ENCODE assay signal across 1 cellular context in the genomic region with DNA sequence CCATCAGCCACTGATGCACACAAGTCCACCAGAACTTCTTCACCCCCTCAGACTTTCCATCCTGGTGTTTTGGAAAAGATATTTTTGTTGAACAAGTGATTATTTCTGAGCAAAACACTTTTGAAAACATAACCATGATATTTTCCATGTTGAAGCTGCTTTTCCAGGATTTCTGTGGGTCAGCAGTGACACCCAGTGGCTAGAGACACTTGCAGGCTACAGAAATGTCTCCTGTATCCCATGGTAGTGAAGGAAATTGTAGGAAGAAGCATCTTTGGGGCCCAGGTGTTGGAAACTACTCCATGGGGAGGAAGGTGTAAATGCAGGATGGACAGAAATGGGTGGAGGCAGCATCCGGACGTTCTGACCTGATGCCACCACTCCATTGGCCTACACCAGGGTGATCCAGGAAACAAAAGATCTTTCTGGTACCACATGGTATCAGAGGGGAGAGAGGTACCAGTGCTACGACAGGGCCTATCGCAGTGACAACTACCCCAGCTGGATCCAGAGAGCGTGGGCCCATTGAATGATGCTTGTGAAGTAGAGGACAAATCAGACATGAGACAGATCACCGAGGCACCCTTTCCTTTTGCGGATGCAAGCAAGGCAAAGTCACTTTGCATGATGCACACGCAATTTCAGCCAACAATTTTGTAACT.
TF ChIP-seq lines count a peak whose summit lies in the region.

No MANE protein-coding gene starts in this region.

TF ChIP-seq in GM23338, 12 proteins besides CTCF, POLR2A, EP300 and RAD21 (continued from another document):
- TF ChIP-seq, protein P1, sequence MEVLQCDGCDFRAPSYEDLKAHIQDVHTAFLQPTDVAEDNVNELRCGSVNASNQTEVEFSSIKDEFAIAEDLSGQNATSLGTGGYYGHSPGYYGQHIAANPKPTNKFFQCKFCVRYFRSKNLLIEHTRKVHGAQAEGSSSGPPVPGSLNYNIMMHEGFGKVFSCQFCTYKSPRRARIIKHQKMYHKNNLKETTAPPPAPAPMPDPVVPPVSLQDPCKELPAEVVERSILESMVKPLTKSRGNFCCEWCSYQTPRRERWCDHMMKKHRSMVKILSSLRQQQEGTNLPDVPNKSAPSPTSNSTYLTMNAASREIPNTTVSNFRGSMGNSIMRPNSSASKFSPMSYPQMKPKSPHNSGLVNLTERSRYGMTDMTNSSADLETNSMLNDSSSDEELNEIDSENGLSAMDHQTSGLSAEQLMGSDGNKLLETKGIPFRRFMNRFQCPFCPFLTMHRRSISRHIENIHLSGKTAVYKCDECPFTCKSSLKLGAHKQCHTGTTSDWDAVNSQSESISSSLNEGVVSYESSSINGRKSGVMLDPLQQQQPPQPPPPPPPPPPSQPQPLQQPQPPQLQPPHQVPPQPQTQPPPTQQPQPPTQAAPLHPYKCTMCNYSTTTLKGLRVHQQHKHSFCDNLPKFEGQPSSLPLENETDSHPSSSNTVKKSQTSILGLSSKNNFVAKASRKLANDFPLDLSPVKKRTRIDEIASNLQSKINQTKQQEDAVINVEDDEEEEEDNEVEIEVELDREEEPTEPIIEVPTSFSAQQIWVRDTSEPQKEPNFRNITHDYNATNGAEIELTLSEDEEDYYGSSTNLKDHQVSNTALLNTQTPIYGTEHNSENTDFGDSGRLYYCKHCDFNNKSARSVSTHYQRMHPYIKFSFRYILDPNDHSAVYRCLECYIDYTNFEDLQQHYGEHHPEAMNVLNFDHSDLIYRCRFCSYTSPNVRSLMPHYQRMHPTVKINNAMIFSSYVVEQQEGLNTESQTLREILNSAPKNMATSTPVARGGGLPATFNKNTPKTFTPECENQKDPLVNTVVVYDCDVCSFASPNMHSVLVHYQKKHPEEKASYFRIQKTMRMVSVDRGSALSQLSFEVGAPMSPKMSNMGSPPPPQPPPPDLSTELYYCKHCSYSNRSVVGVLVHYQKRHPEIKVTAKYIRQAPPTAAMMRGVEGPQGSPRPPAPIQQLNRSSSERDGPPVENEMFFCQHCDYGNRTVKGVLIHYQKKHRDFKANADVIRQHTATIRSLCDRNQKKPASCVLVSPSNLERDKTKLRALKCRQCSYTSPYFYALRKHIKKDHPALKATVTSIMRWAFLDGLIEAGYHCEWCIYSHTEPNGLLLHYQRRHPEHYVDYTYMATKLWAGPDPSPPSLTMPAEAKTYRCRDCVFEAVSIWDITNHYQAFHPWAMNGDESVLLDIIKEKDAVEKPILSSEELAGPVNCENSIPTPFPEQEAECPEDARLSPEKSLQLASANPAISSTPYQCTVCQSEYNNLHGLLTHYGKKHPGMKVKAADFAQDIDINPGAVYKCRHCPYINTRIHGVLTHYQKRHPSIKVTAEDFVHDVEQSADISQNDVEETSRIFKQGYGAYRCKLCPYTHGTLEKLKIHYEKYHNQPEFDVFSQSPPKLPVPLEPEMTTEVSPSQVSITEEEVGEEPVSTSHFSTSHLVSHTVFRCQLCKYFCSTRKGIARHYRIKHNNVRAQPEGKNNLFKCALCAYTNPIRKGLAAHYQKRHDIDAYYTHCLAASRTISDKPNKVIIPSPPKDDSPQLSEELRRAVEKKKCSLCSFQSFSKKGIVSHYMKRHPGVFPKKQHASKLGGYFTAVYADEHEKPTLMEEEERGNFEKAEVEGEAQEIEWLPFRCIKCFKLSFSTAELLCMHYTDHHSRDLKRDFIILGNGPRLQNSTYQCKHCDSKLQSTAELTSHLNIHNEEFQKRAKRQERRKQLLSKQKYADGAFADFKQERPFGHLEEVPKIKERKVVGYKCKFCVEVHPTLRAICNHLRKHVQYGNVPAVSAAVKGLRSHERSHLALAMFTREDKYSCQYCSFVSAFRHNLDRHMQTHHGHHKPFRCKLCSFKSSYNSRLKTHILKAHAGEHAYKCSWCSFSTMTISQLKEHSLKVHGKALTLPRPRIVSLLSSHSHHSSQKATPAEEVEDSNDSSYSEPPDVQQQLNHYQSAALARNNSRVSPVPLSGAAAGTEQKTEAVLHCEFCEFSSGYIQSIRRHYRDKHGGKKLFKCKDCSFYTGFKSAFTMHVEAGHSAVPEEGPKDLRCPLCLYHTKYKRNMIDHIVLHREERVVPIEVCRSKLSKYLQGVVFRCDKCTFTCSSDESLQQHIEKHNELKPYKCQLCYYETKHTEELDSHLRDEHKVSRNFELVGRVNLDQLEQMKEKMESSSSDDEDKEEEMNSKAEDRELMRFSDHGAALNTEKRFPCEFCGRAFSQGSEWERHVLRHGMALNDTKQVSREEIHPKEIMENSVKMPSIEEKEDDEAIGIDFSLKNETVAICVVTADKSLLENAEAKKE (CRISPR knock-in tag; IDR thresholded peaks at IDR 0.05), result no peak
TF ChIP-seq in GM23338: peak in this region for 0.
